ENCODE assay signal across 2 cellular contexts in the genomic region with DNA sequence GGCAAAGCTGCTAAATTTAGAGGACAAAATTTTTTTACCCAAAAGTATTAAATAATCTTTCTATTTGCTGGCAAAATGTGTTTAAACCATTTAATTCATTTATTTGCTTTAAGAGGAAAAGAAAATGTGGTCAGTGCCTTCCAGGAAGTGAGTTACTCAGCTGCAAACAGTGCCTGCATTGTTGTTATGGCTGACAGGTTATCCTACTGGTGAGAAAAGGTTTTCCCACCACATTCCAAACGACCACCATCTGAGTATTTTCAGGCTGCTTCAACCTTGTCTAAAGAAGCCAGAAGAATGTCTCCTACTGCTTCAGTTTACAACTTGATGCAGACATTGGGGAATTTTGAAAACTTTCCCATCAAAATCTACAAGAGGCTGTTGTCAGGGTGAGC.
TF ChIP-seq lines count a peak whose summit lies in the region.

No MANE protein-coding gene starts in this region.

TF ChIP-seq in SK-N-SH, 30 proteins besides CTCF, POLR2A, EP300 and RAD21 (continued from another document):
- TF ChIP-seq, protein P1, sequence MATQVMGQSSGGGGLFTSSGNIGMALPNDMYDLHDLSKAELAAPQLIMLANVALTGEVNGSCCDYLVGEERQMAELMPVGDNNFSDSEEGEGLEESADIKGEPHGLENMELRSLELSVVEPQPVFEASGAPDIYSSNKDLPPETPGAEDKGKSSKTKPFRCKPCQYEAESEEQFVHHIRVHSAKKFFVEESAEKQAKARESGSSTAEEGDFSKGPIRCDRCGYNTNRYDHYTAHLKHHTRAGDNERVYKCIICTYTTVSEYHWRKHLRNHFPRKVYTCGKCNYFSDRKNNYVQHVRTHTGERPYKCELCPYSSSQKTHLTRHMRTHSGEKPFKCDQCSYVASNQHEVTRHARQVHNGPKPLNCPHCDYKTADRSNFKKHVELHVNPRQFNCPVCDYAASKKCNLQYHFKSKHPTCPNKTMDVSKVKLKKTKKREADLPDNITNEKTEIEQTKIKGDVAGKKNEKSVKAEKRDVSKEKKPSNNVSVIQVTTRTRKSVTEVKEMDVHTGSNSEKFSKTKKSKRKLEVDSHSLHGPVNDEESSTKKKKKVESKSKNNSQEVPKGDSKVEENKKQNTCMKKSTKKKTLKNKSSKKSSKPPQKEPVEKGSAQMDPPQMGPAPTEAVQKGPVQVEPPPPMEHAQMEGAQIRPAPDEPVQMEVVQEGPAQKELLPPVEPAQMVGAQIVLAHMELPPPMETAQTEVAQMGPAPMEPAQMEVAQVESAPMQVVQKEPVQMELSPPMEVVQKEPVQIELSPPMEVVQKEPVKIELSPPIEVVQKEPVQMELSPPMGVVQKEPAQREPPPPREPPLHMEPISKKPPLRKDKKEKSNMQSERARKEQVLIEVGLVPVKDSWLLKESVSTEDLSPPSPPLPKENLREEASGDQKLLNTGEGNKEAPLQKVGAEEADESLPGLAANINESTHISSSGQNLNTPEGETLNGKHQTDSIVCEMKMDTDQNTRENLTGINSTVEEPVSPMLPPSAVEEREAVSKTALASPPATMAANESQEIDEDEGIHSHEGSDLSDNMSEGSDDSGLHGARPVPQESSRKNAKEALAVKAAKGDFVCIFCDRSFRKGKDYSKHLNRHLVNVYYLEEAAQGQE (IDR thresholded peaks at IDR 0.05; ENCODE audit: low read depth, low read length): no peak
- TF ChIP-seq, protein P2, sequence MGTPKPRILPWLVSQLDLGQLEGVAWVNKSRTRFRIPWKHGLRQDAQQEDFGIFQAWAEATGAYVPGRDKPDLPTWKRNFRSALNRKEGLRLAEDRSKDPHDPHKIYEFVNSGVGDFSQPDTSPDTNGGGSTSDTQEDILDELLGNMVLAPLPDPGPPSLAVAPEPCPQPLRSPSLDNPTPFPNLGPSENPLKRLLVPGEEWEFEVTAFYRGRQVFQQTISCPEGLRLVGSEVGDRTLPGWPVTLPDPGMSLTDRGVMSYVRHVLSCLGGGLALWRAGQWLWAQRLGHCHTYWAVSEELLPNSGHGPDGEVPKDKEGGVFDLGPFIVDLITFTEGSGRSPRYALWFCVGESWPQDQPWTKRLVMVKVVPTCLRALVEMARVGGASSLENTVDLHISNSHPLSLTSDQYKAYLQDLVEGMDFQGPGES (IDR thresholded peaks at IDR 0.05; ENCODE audit: low read depth, low read length): no peak
- TF ChIP-seq SIN3A (IDR thresholded peaks at IDR 0.05; ENCODE audit: borderline replicate concordance, low read depth, low read length): no peak

TF ChIP-seq in SK-N-SH treated with all-trans-retinoic acid at 6 μM for 48 hours, 23 proteins besides CTCF, POLR2A, EP300 and RAD21 (continued from another document):
- TF ChIP-seq, protein P3, sequence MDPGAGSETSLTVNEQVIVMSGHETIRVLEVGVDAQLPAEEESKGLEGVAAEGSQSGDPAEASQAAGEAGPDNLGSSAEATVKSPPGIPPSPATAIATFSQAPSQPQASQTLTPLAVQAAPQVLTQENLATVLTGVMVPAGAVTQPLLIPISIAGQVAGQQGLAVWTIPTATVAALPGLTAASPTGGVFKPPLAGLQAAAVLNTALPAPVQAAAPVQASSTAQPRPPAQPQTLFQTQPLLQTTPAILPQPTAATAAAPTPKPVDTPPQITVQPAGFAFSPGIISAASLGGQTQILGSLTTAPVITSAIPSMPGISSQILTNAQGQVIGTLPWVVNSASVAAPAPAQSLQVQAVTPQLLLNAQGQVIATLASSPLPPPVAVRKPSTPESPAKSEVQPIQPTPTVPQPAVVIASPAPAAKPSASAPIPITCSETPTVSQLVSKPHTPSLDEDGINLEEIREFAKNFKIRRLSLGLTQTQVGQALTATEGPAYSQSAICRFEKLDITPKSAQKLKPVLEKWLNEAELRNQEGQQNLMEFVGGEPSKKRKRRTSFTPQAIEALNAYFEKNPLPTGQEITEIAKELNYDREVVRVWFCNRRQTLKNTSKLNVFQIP (CRISPR knock-in tag; IDR thresholded peaks at IDR 0.05; ENCODE audit: borderline replicate concordance, low read depth): no peak
- TF ChIP-seq BACH2 (CRISPR knock-in tag; IDR thresholded peaks at IDR 0.05; ENCODE audit: borderline replicate concordance) (no peak), ZFP3 (CRISPR knock-in tag; IDR thresholded peaks at IDR 0.05) (no peak), ZC3H10 (CRISPR knock-in tag; IDR thresholded peaks at IDR 0.05) (no peak), TCF4 (CRISPR knock-in tag; IDR thresholded peaks at IDR 0.05; ENCODE audit: borderline replicate concordance) (no peak), ESRRG (CRISPR knock-in tag; IDR thresholded peaks at IDR 0.05) (no peak), ZFP30 (CRISPR knock-in tag; IDR thresholded peaks at IDR 0.05) (no peak), SNAI2 (CRISPR knock-in tag; IDR thresholded peaks at IDR 0.05) (no peak), CSDC2 (CRISPR knock-in tag; IDR thresholded peaks at IDR 0.05) (no peak), TOX (CRISPR knock-in tag; IDR thresholded peaks at IDR 0.05; ENCODE audit: borderline replicate concordance) (no peak), OSR1 (CRISPR knock-in tag; IDR thresholded peaks at IDR 0.05) (no peak), ZNF565 (CRISPR knock-in tag; conservative IDR thresholded peaks at IDR 0.05; ENCODE audit: low read depth) (no peak)
- TF ChIP-seq, protein P4, sequence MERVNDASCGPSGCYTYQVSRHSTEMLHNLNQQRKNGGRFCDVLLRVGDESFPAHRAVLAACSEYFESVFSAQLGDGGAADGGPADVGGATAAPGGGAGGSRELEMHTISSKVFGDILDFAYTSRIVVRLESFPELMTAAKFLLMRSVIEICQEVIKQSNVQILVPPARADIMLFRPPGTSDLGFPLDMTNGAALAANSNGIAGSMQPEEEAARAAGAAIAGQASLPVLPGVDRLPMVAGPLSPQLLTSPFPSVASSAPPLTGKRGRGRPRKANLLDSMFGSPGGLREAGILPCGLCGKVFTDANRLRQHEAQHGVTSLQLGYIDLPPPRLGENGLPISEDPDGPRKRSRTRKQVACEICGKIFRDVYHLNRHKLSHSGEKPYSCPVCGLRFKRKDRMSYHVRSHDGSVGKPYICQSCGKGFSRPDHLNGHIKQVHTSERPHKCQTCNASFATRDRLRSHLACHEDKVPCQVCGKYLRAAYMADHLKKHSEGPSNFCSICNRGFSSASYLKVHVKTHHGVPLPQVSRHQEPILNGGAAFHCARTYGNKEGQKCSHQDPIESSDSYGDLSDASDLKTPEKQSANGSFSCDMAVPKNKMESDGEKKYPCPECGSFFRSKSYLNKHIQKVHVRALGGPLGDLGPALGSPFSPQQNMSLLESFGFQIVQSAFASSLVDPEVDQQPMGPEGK (CRISPR knock-in tag; IDR thresholded peaks at IDR 0.05; ENCODE audit: borderline replicate concordance): no peak
